Comparison of ENCODE assay signal across 21 cellular contexts in genomic region chrX:435536-436122, GRCh38.
"Had no signal": no experiment of that assay in that cellular context is flagged by ENCODE, and none has a peak within 500 bp of the region (broad histone marks: within the 10 kb centered on the region; RNA-seq: fewer than 3 reads in every experiment).

No MANE protein-coding gene starts in this region.

- ATAC-seq: activated CD4-positive, alpha-beta T cell treated with anti-CD3 and anti-CD28 coated beads for 36 hours; activated naive CD8-positive, alpha-beta T cell treated with anti-CD3 and anti-CD28 coated beads, Interleukin-2, amount 50 U/mL, for 24 hours; activated T-cell treated with anti-CD3 and anti-CD28 coated beads, Interleukin-2, amount 50 U/mL, for 4 hours; body of pancreas; left lung; stimulated activated naive CD8-positive, alpha-beta T cell treated with anti-CD3 and anti-CD28 coated beads, Interleukin-15, Interleukin-2, amounts not matched to agents 100 U/mL and 50 U/mL, for 24 hours had no signal

- H3K36me3 ChIP-seq: cardiac muscle cell, left lung, thyroid gland had no signal

- H3K27me3 ChIP-seq: body of pancreas, cardiac muscle cell, thyroid gland had no signal

- DNase-seq: activated B cell treated with CpG ODN at 0.5 μM for 24 hours; activated CD4-positive, alpha-beta T cell treated with anti-CD3 and anti-CD28 coated beads for 36 hours; activated CD4-positive, alpha-beta T cell treated with anti-CD3 and anti-CD28 coated beads, Interleukin-2, amount 50 U/mL, for 4 hours; activated CD8-positive, alpha-beta memory T cell treated with anti-CD3 and anti-CD28 coated beads, Interleukin-2, amount 50 U/mL, for 48 hours; activated naive CD4-positive, alpha-beta T cell treated with Interleukin-2 at 50 U/mL for 16 hours; activated naive CD8-positive, alpha-beta T cell treated with anti-CD3 and anti-CD28 coated beads, Interleukin-2, amount 50 U/mL, for 24 hours; activated T-cell treated with anti-CD3 and anti-CD28 coated beads, Interleukin-2, amount 50 U/mL, for 4 hours; body of pancreas; effector CD4-positive, alpha-beta T cell; foreskin melanocyte; immature natural killer cell; kidney glomerular epithelial cell; mammary epithelial cell; midbrain; occipital lobe; stimulated activated CD4-positive, alpha-beta T cell treated with anti-CD3 and anti-CD28 coated beads, Interleukin-4, amount 100 ng/mL, for 24 hours; stimulated activated naive CD8-positive, alpha-beta T cell treated with anti-CD3 and anti-CD28 coated beads, Interleukin-15, Interleukin-2, amounts not matched to agents 100 U/mL and 50 U/mL, for 24 hours; T1000; thyroid gland had no signal

- H3K4me1 ChIP-seq: body of pancreas, thyroid gland had no signal

- H3K27ac ChIP-seq: body of pancreas, cardiac muscle cell, left lung, thyroid gland had no signal

- H3K4me3 ChIP-seq: body of pancreas, cardiac muscle cell, left lung, thyroid gland had no signal

- H3K9me3 ChIP-seq: body of pancreas, thyroid gland had no signal
